ENCODE assay signal across 1 cellular context in genomic region chr6:87701676-87702588, GRCh38.
TF ChIP-seq lines count a peak whose summit lies in the region.

Gene AKIRIN2 (minus strand): TSS chr6:87702233. CDS start chr6:87701684, 549 bp downstream.

TF ChIP-seq in HEK293, 187 proteins besides CTCF, POLR2A, EP300 and RAD21 (continued from another document):
- TF ChIP-seq ZNF16 (tag by site-specific recombination; IDR thresholded peaks at IDR 0.05; ENCODE audit: low read depth) (no peak), ZSCAN23 (tag by site-specific recombination; IDR thresholded peaks at IDR 0.05) (peak; percentile 71; the same call in 1 of the 2 replicates), ZNF23 (tag by site-specific recombination; IDR thresholded peaks at IDR 0.05; ENCODE audit: borderline replicate concordance) (no peak), OSR2 (tag by site-specific recombination; IDR thresholded peaks at IDR 0.05) (peak; percentile 92), ZBTB48 (tag by site-specific recombination; IDR thresholded peaks at IDR 0.05) (peak; percentile 42; the same call in 1 of the 2 replicates), TRIM28 (IDR thresholded peaks at IDR 0.05; ENCODE audit: borderline replicate concordance, low read length) (0 out of 2 replicates have a peak, but pooled peaks have one; percentile 21), ZNF426 (tag by site-specific recombination; IDR thresholded peaks at IDR 0.05) (no peak), ZBTB6 (tag by site-specific recombination; IDR thresholded peaks at IDR 0.05) (peak; percentile 32; the same call in 1 of the 2 replicates), ZNF280D (tag by site-specific recombination; IDR thresholded peaks at IDR 0.05) (0 out of 2 replicates have a peak, but pooled peaks have one; percentile 8), ZNF776 (tag by site-specific recombination; IDR thresholded peaks at IDR 0.05; ENCODE audit: borderline replicate concordance) (no peak), ZNF596 (tag by site-specific recombination; IDR thresholded peaks at IDR 0.05) (peak; percentile 25; the same call in 1 of the 2 replicates), ZNF133 (tag by site-specific recombination; IDR thresholded peaks at IDR 0.05) (no peak), ZNF292 (tag by site-specific recombination; IDR thresholded peaks at IDR 0.05; ENCODE audit: borderline replicate concordance, low read depth) (no peak), ZSCAN4 (tag by site-specific recombination; IDR thresholded peaks at IDR 0.05) (no peak), ZNF10 (tag by site-specific recombination; IDR thresholded peaks at IDR 0.05) (0 out of 2 replicates have a peak, but pooled peaks have one; percentile 29), OVOL3 (tag by site-specific recombination; IDR thresholded peaks at IDR 0.05) (peak; percentile 70; the same call in 1 of the 2 replicates), ZNF624 (tag by site-specific recombination; IDR thresholded peaks at IDR 0.05) (no peak), ZNF747 (tag by site-specific recombination; IDR thresholded peaks at IDR 0.05) (no peak), ZNF518A (tag by site-specific recombination; conservative IDR thresholded peaks at IDR 0.05; ENCODE audit: low read depth) (peak; percentile 20; the same call in 1 of the 2 replicates), ZNF580 (tag by site-specific recombination; IDR thresholded peaks at IDR 0.05) (peak; percentile 79), ZBTB8A (tag by site-specific recombination; IDR thresholded peaks at IDR 0.05) (peak; percentile 46), KLF9 (tag by site-specific recombination; IDR thresholded peaks at IDR 0.05; ENCODE audit: low read depth) (peak; percentile 57; the same call in 1 of the 2 replicates), SP2 (tag by site-specific recombination; IDR thresholded peaks at IDR 0.05) (peak; percentile 85), YY1 (tag by site-specific recombination; IDR thresholded peaks at IDR 0.05) (peak; percentile 80), REST (tag by site-specific recombination; IDR thresholded peaks at IDR 0.05) (peak; percentile 26; the same call in 1 of the 2 replicates), GLIS2 (tag by site-specific recombination; IDR thresholded peaks at IDR 0.05) (peak; percentile 99), ZNF221 (tag by site-specific recombination; IDR thresholded peaks at IDR 0.05; ENCODE audit: borderline replicate concordance) (no peak), ZNF692 (tag by site-specific recombination; IDR thresholded peaks at IDR 0.05) (peak; percentile 81), GLI4 (tag by site-specific recombination; IDR thresholded peaks at IDR 0.05) (peak; percentile 62; the same call in 1 of the 2 replicates)
